In the genomic region with DNA sequence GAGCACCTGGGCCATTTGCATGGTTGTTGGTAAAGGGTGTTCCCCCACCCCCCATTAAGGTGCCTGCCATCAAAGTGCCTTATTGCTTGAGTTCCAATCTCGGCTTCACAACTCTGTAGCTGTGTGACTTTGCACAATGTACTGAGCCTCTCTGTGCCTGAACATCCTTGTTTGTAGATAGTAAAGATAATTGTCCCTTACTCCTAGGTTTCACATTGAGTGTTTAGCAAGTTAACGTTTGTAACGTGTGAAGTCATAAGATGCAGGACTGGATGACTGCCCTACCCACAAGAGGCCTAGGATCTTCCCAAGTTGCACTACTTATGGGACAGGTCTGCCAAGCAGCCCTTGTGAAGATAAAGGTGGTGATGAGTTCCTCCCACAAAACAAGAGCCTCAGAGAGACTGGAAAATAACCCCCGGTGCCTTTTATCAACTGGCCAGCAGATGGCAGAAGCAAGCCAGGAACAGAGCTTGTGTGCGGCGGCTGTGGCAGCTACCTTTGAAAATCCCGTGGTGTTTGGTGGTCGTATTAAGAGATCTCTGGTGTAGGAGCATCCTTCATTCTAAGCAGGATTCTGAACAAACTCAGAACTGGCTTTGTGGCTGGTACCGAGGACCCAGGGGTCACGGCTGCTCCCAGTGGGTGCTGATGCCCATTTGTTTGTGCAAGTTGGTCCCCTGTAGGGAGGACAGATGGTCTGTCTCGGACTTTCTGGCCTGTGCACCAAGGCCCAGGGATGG, we compare ENCODE assay signal across 8 cellular contexts.
A peak's percentile ranks its signal among the peaks of the same experiment; 100 is the strongest.
DNase-seq lines count a peak whose midpoint lies in the region; ATAC-seq, FAIRE-seq and TF ChIP-seq lines count a peak whose summit lies in the region.

No MANE protein-coding gene starts in this region.

- CTCF ChIA-PET in GM10248 (lab: Yijun Ruan, JAX), result interaction anchor here (0.6 to 3.2 kb wide), 24 partner anchors 9 to 1848 kb away, joined by 3 to 30 read pairs (median 5); a partner anchor contains a TSS

- in situ Hi-C loops in astrocyte of the cerebellum (cut with HindIII; ENCODE audit: low sequenced_read_pairs), result no loop called here

- H3K27ac ChIP-seq in small intestine (ENCODE audit: low read depth in 1 of 2, low read length in 1 of 2), result no peak overlapping the region

- H3K27me3 ChIP-seq in small intestine (ENCODE audit: control insufficient read depth in 2 of 2, insufficient read depth in 2 of 2, low read length in 2 of 2), result peaks cover 0 to 2% of the 10 kb centered on the region in 2 donors

- FAIRE-seq in small intestine (lab: Jason Lieb, UNC), result no peak

- peak; percentile 78 for DNase-seq in GM10248 (ENCODE audit: extremely low spot score)
- peak; percentile 87 for DNase-seq in NCI-H2029 (lab: John Stamatoyannopoulos, UW)
- peak; percentile 27 for DNase-seq in T-helper 22 cell (ENCODE audit: low read depth)
- peak; percentile 41 for DNase-seq in astrocyte of the cerebellum (ENCODE audit: low read depth)
- peak; percentile 60 to 70 for DNase-seq in hippocampal formation (lab: John Stamatoyannopoulos, UW)
- DNase-seq in small intestine, result peak; percentile 51
- no peak for DNase-seq in cortex of kidney (lab: John Stamatoyannopoulos, UW)

- H3K4me3 ChIP-seq in astrocyte of the cerebellum (ENCODE audit: low read depth, low read length) (no peak overlapping the region), small intestine (ENCODE audit: low read depth in 1 of 2, low read length in 2 of 2) (no peak overlapping the region)

- no peaks in the 10 kb centered on the region for H3K36me3 ChIP-seq in small intestine (ENCODE audit: control insufficient read depth in 2 of 2, insufficient read depth in 2 of 2, low read length in 2 of 2)

- POLR2A ChIA-PET in GM10248 (lab: Yijun Ruan, JAX), result no interaction called here

- H3K9me3 ChIP-seq in small intestine (ENCODE audit: control insufficient read depth, low read depth), result no peaks in the 10 kb centered on the region

- 14 to 18% (median 15%) methylated on average over 11 of the region's 11 CpGs for WGBS in small intestine, 3 donors

- TF ChIP-seq CTCF in GM10248 (IDR thresholded peaks at IDR 0.05; ENCODE audit: control extremely low read depth, extremely low read depth, low read depth, missing control alignments) (peak; percentile 72), astrocyte of the cerebellum (IDR thresholded peaks at IDR 0.05; ENCODE audit: low read depth, low read length, missing control alignments) (peak; percentile 88)

- ATAC-seq in HG02798 (IDR thresholded peaks at IDR 0.05; ENCODE audit: poor library complexity, unreplicated experiment), result peak; percentile 53

- H3K4me1 ChIP-seq in small intestine (ENCODE audit: control insufficient read depth in 2 of 2, insufficient read depth in 1 of 2, low read depth in 1 of 2, low read length in 1 of 2), result no peaks in the 10 kb centered on the region
